In the genomic region with DNA sequence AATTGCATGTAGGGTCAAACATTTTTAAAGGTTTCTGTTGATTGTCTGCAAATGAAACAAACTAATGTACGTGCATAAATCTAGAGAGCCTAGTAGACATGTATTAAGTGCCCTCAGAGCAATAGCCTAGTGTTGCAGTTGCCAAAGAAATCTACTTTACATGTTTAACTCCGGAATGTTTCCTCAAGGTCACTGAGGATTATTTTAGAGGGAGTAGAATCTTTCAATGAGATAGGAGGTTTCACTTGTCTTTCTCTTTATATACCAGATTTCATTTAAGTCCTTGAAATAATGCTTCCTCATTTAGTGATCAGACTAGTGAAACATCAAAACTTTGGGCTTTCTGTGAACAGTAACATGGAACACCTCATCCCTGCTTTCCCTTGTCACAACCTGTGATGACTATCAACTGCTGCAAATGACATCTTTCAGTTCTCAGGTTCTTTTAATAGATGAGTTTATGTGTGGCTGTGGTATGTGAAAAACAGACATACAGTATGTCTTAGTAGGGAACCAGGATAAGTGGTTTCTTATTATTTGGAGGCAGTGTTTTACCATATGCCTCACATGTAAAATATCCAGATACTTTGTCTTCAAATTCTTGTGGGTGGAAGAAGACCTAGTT, we compare ENCODE assay signal across 2 cellular contexts.
TF ChIP-seq lines count a peak whose summit lies in the region.

No MANE protein-coding gene starts in this region.

TF ChIP-seq in WTC11, 78 proteins besides CTCF, POLR2A, EP300 and RAD21:
- TF ChIP-seq, protein P1, sequence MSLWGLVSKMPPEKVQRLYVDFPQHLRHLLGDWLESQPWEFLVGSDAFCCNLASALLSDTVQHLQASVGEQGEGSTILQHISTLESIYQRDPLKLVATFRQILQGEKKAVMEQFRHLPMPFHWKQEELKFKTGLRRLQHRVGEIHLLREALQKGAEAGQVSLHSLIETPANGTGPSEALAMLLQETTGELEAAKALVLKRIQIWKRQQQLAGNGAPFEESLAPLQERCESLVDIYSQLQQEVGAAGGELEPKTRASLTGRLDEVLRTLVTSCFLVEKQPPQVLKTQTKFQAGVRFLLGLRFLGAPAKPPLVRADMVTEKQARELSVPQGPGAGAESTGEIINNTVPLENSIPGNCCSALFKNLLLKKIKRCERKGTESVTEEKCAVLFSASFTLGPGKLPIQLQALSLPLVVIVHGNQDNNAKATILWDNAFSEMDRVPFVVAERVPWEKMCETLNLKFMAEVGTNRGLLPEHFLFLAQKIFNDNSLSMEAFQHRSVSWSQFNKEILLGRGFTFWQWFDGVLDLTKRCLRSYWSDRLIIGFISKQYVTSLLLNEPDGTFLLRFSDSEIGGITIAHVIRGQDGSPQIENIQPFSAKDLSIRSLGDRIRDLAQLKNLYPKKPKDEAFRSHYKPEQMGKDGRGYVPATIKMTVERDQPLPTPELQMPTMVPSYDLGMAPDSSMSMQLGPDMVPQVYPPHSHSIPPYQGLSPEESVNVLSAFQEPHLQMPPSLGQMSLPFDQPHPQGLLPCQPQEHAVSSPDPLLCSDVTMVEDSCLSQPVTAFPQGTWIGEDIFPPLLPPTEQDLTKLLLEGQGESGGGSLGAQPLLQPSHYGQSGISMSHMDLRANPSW (CRISPR knock-in tag; conservative IDR thresholded peaks at IDR 0.05; ENCODE audit: low read depth) = no peak
- TF ChIP-seq GTF2I (CRISPR knock-in tag; conservative IDR thresholded peaks at IDR 0.05) (no peak), NR2C2 (CRISPR knock-in tag; IDR thresholded peaks at IDR 0.05) (no peak), OVOL2 (CRISPR knock-in tag; IDR thresholded peaks at IDR 0.05; ENCODE audit: borderline replicate concordance) (no peak), NFYB (CRISPR knock-in tag; conservative IDR thresholded peaks at IDR 0.05; ENCODE audit: low read depth) (no peak), NR1H2 (CRISPR knock-in tag; IDR thresholded peaks at IDR 0.05) (no peak), SMAD3 (CRISPR knock-in tag; IDR thresholded peaks at IDR 0.05; ENCODE audit: borderline replicate concordance) (no peak), ZNF232 (CRISPR knock-in tag; IDR thresholded peaks at IDR 0.05) (no peak), SOX15 (CRISPR knock-in tag; IDR thresholded peaks at IDR 0.05) (no peak), SP1 (CRISPR knock-in tag; conservative IDR thresholded peaks at IDR 0.05) (no peak)
- TF ChIP-seq, protein P2, sequence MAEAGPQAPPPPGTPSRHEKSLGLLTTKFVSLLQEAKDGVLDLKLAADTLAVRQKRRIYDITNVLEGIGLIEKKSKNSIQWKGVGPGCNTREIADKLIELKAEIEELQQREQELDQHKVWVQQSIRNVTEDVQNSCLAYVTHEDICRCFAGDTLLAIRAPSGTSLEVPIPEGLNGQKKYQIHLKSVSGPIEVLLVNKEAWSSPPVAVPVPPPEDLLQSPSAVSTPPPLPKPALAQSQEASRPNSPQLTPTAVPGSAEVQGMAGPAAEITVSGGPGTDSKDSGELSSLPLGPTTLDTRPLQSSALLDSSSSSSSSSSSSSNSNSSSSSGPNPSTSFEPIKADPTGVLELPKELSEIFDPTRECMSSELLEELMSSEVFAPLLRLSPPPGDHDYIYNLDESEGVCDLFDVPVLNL (CRISPR knock-in tag; IDR thresholded peaks at IDR 0.05; ENCODE audit: borderline replicate concordance, low read depth) = no peak
- TF ChIP-seq, protein P3, sequence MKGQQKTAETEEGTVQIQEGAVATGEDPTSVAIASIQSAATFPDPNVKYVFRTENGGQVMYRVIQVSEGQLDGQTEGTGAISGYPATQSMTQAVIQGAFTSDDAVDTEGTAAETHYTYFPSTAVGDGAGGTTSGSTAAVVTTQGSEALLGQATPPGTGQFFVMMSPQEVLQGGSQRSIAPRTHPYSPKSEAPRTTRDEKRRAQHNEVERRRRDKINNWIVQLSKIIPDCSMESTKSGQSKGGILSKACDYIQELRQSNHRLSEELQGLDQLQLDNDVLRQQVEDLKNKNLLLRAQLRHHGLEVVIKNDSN (CRISPR knock-in tag; IDR thresholded peaks at IDR 0.05) = no peak

TF ChIP-seq in neural cell, 6 proteins besides CTCF, POLR2A, EP300 and RAD21 (continued from another document):
- TF ChIP-seq, protein P4, sequence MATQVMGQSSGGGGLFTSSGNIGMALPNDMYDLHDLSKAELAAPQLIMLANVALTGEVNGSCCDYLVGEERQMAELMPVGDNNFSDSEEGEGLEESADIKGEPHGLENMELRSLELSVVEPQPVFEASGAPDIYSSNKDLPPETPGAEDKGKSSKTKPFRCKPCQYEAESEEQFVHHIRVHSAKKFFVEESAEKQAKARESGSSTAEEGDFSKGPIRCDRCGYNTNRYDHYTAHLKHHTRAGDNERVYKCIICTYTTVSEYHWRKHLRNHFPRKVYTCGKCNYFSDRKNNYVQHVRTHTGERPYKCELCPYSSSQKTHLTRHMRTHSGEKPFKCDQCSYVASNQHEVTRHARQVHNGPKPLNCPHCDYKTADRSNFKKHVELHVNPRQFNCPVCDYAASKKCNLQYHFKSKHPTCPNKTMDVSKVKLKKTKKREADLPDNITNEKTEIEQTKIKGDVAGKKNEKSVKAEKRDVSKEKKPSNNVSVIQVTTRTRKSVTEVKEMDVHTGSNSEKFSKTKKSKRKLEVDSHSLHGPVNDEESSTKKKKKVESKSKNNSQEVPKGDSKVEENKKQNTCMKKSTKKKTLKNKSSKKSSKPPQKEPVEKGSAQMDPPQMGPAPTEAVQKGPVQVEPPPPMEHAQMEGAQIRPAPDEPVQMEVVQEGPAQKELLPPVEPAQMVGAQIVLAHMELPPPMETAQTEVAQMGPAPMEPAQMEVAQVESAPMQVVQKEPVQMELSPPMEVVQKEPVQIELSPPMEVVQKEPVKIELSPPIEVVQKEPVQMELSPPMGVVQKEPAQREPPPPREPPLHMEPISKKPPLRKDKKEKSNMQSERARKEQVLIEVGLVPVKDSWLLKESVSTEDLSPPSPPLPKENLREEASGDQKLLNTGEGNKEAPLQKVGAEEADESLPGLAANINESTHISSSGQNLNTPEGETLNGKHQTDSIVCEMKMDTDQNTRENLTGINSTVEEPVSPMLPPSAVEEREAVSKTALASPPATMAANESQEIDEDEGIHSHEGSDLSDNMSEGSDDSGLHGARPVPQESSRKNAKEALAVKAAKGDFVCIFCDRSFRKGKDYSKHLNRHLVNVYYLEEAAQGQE (IDR thresholded peaks at IDR 0.05; ENCODE audit: borderline replicate concordance) = no peak
- no peak for TF ChIP-seq SMC3 (conservative IDR thresholded peaks at IDR 0.05; ENCODE audit: poor library complexity)
TF ChIP-seq in neural cell: peak in this region for 0.
